Comparison of ENCODE assay signal across 1 cellular context in the genomic region with DNA sequence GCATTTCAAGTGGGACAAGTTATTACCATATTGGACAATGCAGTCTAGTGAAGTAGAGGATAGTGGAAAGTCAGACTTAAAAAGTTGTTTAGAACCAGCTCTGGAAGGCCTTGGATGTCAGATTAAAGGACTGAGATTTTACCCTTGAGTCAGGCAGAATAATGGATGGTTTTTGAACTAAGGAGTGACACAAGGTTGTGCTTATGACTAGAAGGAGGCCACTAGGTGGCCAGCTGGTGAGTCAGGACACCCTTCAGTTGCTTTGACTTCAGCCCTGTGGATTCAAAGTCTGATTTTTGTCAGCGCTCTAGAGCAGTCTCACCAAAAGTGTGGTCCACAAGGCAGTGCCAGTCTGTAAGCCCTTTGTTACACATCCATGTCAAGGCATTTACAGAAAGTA.
TF ChIP-seq lines count a peak whose summit lies in the region.

No MANE protein-coding gene starts in this region.

TF ChIP-seq in GM23338, 12 proteins besides CTCF, POLR2A, EP300 and RAD21 (continued from another document):
- TF ChIP-seq, protein P1, sequence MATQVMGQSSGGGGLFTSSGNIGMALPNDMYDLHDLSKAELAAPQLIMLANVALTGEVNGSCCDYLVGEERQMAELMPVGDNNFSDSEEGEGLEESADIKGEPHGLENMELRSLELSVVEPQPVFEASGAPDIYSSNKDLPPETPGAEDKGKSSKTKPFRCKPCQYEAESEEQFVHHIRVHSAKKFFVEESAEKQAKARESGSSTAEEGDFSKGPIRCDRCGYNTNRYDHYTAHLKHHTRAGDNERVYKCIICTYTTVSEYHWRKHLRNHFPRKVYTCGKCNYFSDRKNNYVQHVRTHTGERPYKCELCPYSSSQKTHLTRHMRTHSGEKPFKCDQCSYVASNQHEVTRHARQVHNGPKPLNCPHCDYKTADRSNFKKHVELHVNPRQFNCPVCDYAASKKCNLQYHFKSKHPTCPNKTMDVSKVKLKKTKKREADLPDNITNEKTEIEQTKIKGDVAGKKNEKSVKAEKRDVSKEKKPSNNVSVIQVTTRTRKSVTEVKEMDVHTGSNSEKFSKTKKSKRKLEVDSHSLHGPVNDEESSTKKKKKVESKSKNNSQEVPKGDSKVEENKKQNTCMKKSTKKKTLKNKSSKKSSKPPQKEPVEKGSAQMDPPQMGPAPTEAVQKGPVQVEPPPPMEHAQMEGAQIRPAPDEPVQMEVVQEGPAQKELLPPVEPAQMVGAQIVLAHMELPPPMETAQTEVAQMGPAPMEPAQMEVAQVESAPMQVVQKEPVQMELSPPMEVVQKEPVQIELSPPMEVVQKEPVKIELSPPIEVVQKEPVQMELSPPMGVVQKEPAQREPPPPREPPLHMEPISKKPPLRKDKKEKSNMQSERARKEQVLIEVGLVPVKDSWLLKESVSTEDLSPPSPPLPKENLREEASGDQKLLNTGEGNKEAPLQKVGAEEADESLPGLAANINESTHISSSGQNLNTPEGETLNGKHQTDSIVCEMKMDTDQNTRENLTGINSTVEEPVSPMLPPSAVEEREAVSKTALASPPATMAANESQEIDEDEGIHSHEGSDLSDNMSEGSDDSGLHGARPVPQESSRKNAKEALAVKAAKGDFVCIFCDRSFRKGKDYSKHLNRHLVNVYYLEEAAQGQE (IDR thresholded peaks at IDR 0.05; ENCODE audit: unreplicated experiment): no peak
- TF ChIP-seq, protein P2, sequence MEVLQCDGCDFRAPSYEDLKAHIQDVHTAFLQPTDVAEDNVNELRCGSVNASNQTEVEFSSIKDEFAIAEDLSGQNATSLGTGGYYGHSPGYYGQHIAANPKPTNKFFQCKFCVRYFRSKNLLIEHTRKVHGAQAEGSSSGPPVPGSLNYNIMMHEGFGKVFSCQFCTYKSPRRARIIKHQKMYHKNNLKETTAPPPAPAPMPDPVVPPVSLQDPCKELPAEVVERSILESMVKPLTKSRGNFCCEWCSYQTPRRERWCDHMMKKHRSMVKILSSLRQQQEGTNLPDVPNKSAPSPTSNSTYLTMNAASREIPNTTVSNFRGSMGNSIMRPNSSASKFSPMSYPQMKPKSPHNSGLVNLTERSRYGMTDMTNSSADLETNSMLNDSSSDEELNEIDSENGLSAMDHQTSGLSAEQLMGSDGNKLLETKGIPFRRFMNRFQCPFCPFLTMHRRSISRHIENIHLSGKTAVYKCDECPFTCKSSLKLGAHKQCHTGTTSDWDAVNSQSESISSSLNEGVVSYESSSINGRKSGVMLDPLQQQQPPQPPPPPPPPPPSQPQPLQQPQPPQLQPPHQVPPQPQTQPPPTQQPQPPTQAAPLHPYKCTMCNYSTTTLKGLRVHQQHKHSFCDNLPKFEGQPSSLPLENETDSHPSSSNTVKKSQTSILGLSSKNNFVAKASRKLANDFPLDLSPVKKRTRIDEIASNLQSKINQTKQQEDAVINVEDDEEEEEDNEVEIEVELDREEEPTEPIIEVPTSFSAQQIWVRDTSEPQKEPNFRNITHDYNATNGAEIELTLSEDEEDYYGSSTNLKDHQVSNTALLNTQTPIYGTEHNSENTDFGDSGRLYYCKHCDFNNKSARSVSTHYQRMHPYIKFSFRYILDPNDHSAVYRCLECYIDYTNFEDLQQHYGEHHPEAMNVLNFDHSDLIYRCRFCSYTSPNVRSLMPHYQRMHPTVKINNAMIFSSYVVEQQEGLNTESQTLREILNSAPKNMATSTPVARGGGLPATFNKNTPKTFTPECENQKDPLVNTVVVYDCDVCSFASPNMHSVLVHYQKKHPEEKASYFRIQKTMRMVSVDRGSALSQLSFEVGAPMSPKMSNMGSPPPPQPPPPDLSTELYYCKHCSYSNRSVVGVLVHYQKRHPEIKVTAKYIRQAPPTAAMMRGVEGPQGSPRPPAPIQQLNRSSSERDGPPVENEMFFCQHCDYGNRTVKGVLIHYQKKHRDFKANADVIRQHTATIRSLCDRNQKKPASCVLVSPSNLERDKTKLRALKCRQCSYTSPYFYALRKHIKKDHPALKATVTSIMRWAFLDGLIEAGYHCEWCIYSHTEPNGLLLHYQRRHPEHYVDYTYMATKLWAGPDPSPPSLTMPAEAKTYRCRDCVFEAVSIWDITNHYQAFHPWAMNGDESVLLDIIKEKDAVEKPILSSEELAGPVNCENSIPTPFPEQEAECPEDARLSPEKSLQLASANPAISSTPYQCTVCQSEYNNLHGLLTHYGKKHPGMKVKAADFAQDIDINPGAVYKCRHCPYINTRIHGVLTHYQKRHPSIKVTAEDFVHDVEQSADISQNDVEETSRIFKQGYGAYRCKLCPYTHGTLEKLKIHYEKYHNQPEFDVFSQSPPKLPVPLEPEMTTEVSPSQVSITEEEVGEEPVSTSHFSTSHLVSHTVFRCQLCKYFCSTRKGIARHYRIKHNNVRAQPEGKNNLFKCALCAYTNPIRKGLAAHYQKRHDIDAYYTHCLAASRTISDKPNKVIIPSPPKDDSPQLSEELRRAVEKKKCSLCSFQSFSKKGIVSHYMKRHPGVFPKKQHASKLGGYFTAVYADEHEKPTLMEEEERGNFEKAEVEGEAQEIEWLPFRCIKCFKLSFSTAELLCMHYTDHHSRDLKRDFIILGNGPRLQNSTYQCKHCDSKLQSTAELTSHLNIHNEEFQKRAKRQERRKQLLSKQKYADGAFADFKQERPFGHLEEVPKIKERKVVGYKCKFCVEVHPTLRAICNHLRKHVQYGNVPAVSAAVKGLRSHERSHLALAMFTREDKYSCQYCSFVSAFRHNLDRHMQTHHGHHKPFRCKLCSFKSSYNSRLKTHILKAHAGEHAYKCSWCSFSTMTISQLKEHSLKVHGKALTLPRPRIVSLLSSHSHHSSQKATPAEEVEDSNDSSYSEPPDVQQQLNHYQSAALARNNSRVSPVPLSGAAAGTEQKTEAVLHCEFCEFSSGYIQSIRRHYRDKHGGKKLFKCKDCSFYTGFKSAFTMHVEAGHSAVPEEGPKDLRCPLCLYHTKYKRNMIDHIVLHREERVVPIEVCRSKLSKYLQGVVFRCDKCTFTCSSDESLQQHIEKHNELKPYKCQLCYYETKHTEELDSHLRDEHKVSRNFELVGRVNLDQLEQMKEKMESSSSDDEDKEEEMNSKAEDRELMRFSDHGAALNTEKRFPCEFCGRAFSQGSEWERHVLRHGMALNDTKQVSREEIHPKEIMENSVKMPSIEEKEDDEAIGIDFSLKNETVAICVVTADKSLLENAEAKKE (CRISPR knock-in tag; IDR thresholded peaks at IDR 0.05): no peak
